ENCODE assay signal across 1 cellular context in genomic region chr9:27359763-27360162, GRCh38.
TF ChIP-seq lines count a peak whose summit lies in the region.

No MANE protein-coding gene starts in this region.

TF ChIP-seq in A549, 52 proteins besides CTCF, POLR2A, EP300 and RAD21 (continued from another document):
- TF ChIP-seq REST (IDR thresholded peaks at IDR 0.05) (no peak), JUN (IDR thresholded peaks at IDR 0.05) (no peak), SREBF2 (IDR thresholded peaks at IDR 0.05) (no peak), PBX3 (IDR thresholded peaks at IDR 0.05) (no peak), USF2 (IDR thresholded peaks at IDR 0.05) (no peak), NR3C1 (IDR thresholded peaks at IDR 0.05) (no peak), PHF8 (IDR thresholded peaks at IDR 0.05; ENCODE audit: borderline replicate concordance, low read depth) (no peak), BCL3 (IDR thresholded peaks at IDR 0.05) (no peak), RFX5 (IDR thresholded peaks at IDR 0.05) (no peak), NPAS2 (CRISPR knock-in tag; IDR thresholded peaks at IDR 0.05; ENCODE audit: borderline replicate concordance) (no peak), TFCP2L1 (CRISPR knock-in tag; IDR thresholded peaks at IDR 0.05) (no peak), BHLHE40 (IDR thresholded peaks at IDR 0.05; ENCODE audit: low read depth, low read length) (no peak), ZFP36 (IDR thresholded peaks at IDR 0.05; ENCODE audit: borderline replicate concordance, partially characterized antibody) (no peak), MAX (IDR thresholded peaks at IDR 0.05) (no peak)
